In genomic region chr1:167563579-167564246, GRCh38 we compare ENCODE assay signal across 10 cellular contexts. TPM values are rescaled to one million over a fixed set of nuclear protein-coding genes. Genes with fewer than 3 reads are reported as not detected.
DNase-seq lines count a peak whose midpoint lies in the region; ATAC-seq and TF ChIP-seq lines count a peak whose summit lies in the region.
"Had no signal": no experiment of that assay in that cellular context is flagged by ENCODE, and none has a peak within 500 bp of the region (broad histone marks: within the 10 kb centered on the region; RNA-seq: fewer than 3 reads in every experiment).

No MANE protein-coding gene starts in this region.

- H3K9me3 ChIP-seq in sigmoid colon: no peaks in the 10 kb centered on the region
- no peaks in the 10 kb centered on the region for H3K9me3 ChIP-seq in CD8-positive, alpha-beta memory T cell (ENCODE audit: low read length)

- H3K9me3 Mint-ChIP-seq in dendritic cell treated with granulocyte-macrophage colony-stimulating factor and Interleukin-4, amounts not matched to agents 40 ng/mL and 50 ng/mL, for 4 days: no peaks in the 10 kb centered on the region
- no peaks in the 10 kb centered on the region for H3K9me3 Mint-ChIP-seq in CD8-positive, alpha-beta memory T cell
- H3K9me3 Mint-ChIP-seq: activated B cell treated with CpG ODN at 0.5 μM for 24 hours, mesothelial cell of epicardium had no signal

- H3K36me3 ChIP-seq in KMS-11 (ENCODE audit: insufficient read depth) (no peaks in the 10 kb centered on the region), sigmoid colon (no peaks in the 10 kb centered on the region)
- no peaks in the 10 kb centered on the region for H3K36me3 ChIP-seq in CD8-positive, alpha-beta memory T cell (ENCODE audit: insufficient read depth, low read length)

- H3K4me1 Mint-ChIP-seq in dendritic cell treated with granulocyte-macrophage colony-stimulating factor and Interleukin-4, amounts not matched to agents 40 ng/mL and 50 ng/mL, for 4 days (ENCODE audit: low read depth): peaks cover 66% of the 10 kb centered on the region
- H3K4me1 Mint-ChIP-seq in CD8-positive, alpha-beta memory T cell: no peaks in the 10 kb centered on the region

- peak overlapping the region; percentile 3 for H2AFZ ChIP-seq in KMS-11 (ENCODE audit: low read depth)

- peak overlapping the region; percentile 89 for H3K27ac Mint-ChIP-seq in dendritic cell treated with granulocyte-macrophage colony-stimulating factor and Interleukin-4, amounts not matched to agents 40 ng/mL and 50 ng/mL, for 4 days
- H3K27ac Mint-ChIP-seq in CD8-positive, alpha-beta memory T cell: no peak overlapping the region
- H3K27ac Mint-ChIP-seq: activated B cell treated with CpG ODN at 0.5 μM for 24 hours, mesothelial cell of epicardium had no signal

- peak overlapping the region; percentile 30 for H3K9ac ChIP-seq in KMS-11

- H3K4me3 ChIP-seq in KMS-11 (IDR thresholded peaks at IDR 0.05; ENCODE audit: insufficient read depth, low read depth, low read length) (peak overlapping the region; percentile 90), sigmoid colon (no peak overlapping the region)
- H3K4me3 ChIP-seq in CD8-positive, alpha-beta memory T cell (ENCODE audit: low read length): no peak overlapping the region

- no peak for TF ChIP-seq EP300 in sigmoid colon (IDR thresholded peaks at IDR 0.05)

- H4K20me1 ChIP-seq in KMS-11 (ENCODE audit: insufficient read depth): no peaks in the 10 kb centered on the region

- H3K4me1 ChIP-seq in KMS-11 (ENCODE audit: low read depth, poor library complexity, severe bottlenecking): peaks cover 76% of the 10 kb centered on the region
- H3K4me1 ChIP-seq in sigmoid colon: no peaks in the 10 kb centered on the region
- H3K4me1 ChIP-seq in CD8-positive, alpha-beta memory T cell (ENCODE audit: insufficient read depth, low read length): no peaks in the 10 kb centered on the region

- peak overlapping the region; percentile 67 for H3K4me2 ChIP-seq in KMS-11

- peak overlapping the region; percentile 73 for H3K27ac ChIP-seq in KMS-11
- no peak overlapping the region for H3K27ac ChIP-seq in sigmoid colon
- no peak overlapping the region for H3K27ac ChIP-seq in CD8-positive, alpha-beta memory T cell (ENCODE audit: low read depth, low read length)

- TF ChIP-seq CTCF in KMS-11 (conservative IDR thresholded peaks at IDR 0.05; ENCODE audit: low read depth, low read length): no peak
- TF ChIP-seq CTCF in sigmoid colon (IDR thresholded peaks at IDR 0.05): no peak

- intact Hi-C loops in dendritic cell treated with granulocyte-macrophage colony-stimulating factor and Interleukin-4, amounts not matched to agents 40 ng/mL and 50 ng/mL, for 4 days (cut with micrococcal nuclease): loop anchor here (5.0 kb wide), 3 partner anchors 39 to 124 kb away; partner anchors contain the start of gene RCSD1
- intact Hi-C loops in sigmoid colon (cut with DNase I): no loop called here

- POLR2A ChIA-PET in CD8-positive, alpha-beta memory T cell (lab: Charles Lee): interaction anchor here (0.6 kb wide), 1 partner anchor 785 kb away, joined by 3 read pairs; no protein-coding TSS in a partner anchor

- no peak for TF ChIP-seq POLR2A in sigmoid colon (IDR thresholded peaks at IDR 0.05)

- CTCF ChIA-PET in CD8-positive, alpha-beta memory T cell (lab: Charles Lee): interaction anchor here (0.7 to 2.6 kb wide), 10 partner anchors 8 to 504 kb away, joined by 3 to 11 read pairs (median 4); partner anchors contain the start of gene POU2F1

- no peaks in the 10 kb centered on the region for H3K36me3 Mint-ChIP-seq in dendritic cell treated with granulocyte-macrophage colony-stimulating factor and Interleukin-4, amounts not matched to agents 40 ng/mL and 50 ng/mL, for 4 days (ENCODE audit: low read depth)
- no peaks in the 10 kb centered on the region for H3K36me3 Mint-ChIP-seq in CD8-positive, alpha-beta memory T cell
- H3K36me3 Mint-ChIP-seq: mesothelial cell of epicardium had no signal

- ATAC-seq in HG02678 (IDR thresholded peaks at IDR 0.05; ENCODE audit: unreplicated experiment): no peak

- no peaks in the 10 kb centered on the region for H3K27me3 ChIP-seq in KMS-11 (ENCODE audit: insufficient read depth, low read depth)
- H3K27me3 ChIP-seq in sigmoid colon: no peaks in the 10 kb centered on the region
- no peaks in the 10 kb centered on the region for H3K27me3 ChIP-seq in CD8-positive, alpha-beta memory T cell (ENCODE audit: insufficient read depth, low read length, poor library complexity, severe bottlenecking)

- no peaks in the 10 kb centered on the region for H3K79me2 ChIP-seq in KMS-11 (ENCODE audit: insufficient read depth, low read depth)

- DNase-seq in NCI-H510A treated with DMSO at 0.1 percent for 48 hours (lab: John Stamatoyannopoulos, UW): peak; percentile 63
- DNase-seq in sigmoid colon: peak; percentile 65
- DNase-seq in CD8-positive, alpha-beta memory T cell: no peak
- no peak for DNase-seq in activated naive CD4-positive, alpha-beta T cell (lab: John Stamatoyannopoulos, UW)
- DNase-seq: activated B cell treated with CpG ODN at 0.5 μM for 24 hours, NCI-H446 had no signal

- H3K4me3 Mint-ChIP-seq in dendritic cell treated with granulocyte-macrophage colony-stimulating factor and Interleukin-4, amounts not matched to agents 40 ng/mL and 50 ng/mL, for 4 days: peak overlapping the region; percentile 34
- H3K4me3 Mint-ChIP-seq in CD8-positive, alpha-beta memory T cell: no peak overlapping the region
- H3K4me3 Mint-ChIP-seq: activated B cell treated with CpG ODN at 0.5 μM for 24 hours, mesothelial cell of epicardium had no signal

- 75 to 83% methylated on average over 7 of the region's 7 CpGs for WGBS in sigmoid colon, 2 donors

- H3K27me3 Mint-ChIP-seq in dendritic cell treated with granulocyte-macrophage colony-stimulating factor and Interleukin-4, amounts not matched to agents 40 ng/mL and 50 ng/mL, for 4 days: no peaks in the 10 kb centered on the region
- H3K27me3 Mint-ChIP-seq in CD8-positive, alpha-beta memory T cell: peaks cover 3 to 5% of the 10 kb centered on the region in 2 donors
- H3K27me3 Mint-ChIP-seq: activated B cell treated with CpG ODN at 0.5 μM for 24 hours had no signal

RNA-seq across cellular contexts. Expression of gene CREG1, which starts 10.2 kb away (rescaled TPM):
- 100 to 1,000 TPM; 139 to 180 (median 168) TPM for total RNA-seq in sigmoid colon
- 10 to 100 TPM; 48.0 to 99.4 (median 55.9) TPM for polyA plus RNA-seq in sigmoid colon
- total RNA-seq in CD8-positive, alpha-beta memory T cell: 10 to 100 TPM; 14.6 to 15.3 TPM
- 19.5 TPM for polyA plus RNA-seq in CD8-positive, alpha-beta memory T cell

RNA-seq across cellular contexts. Expression of gene CD247, which starts 45.4 kb away (rescaled TPM):
- total RNA-seq in sigmoid colon: 1 to 10 TPM in 1 of 4 donors, under 1 TPM in 1, not detected in 2; 0.36 to 1.8 TPM
- 10 to 100 TPM in 1 of 3 donors, under 1 TPM in 1, not detected in 1; 0.92 to 20.3 TPM for polyA plus RNA-seq in sigmoid colon
- total RNA-seq in CD8-positive, alpha-beta memory T cell: 100 to 1,000 TPM; 130 to 133 TPM
- polyA plus RNA-seq in CD8-positive, alpha-beta memory T cell: 395 TPM

Comparison
In these comparisons a context has a peak if more than half of its experiments do, and no peak if none do; other contexts are left out.
1. DNase-seq: peak in NCI-H510A treated with DMSO at 0.1 percent for 48 hours (single experiment) and sigmoid colon (single experiment); none in CD8-positive, alpha-beta memory T cell (0 of 5) and activated naive CD4-positive, alpha-beta T cell (0 of 4).
2. RNA of gene CREG1, which starts 10.2 kb away (total RNA-seq): 139 to 180 TPM in sigmoid colon; 14.6 to 15.3 TPM in CD8-positive, alpha-beta memory T cell; every median in the first group is over 4 times any median in the second.
3. RNA of gene CD247, which starts 45.4 kb away (total RNA-seq): 130 to 133 TPM in CD8-positive, alpha-beta memory T cell; 0.36 to 1.8 TPM in sigmoid colon; every median in the first group is over 10 times any median in the second.